ENCODE assay signal across 8 cellular contexts in genomic region chr6:33788694-33789549, GRCh38. TPM values are rescaled to one million over a fixed set of nuclear protein-coding genes. Genes with fewer than 3 reads are reported as not detected.
DNase-seq lines count a peak whose midpoint lies in the region; ATAC-seq, FAIRE-seq and TF ChIP-seq lines count a peak whose summit lies in the region.

Gene LEMD2 (minus strand): TSS chr6:33789130. CDS start chr6:33789116, 14 bp downstream.

- peaks cover 52% of the 10 kb centered on the region for H3K4me1 Mint-ChIP-seq in central memory CD8-positive, alpha-beta T cell

- H3K27ac Mint-ChIP-seq in central memory CD8-positive, alpha-beta T cell (ENCODE audit: low read depth): peak within 1 kb of the TSS; percentile 98

- no peaks in the 10 kb centered on the region for H3K27me3 Mint-ChIP-seq in central memory CD8-positive, alpha-beta T cell

- H3K27ac ChIP-seq in keratinocyte (ENCODE audit: control insufficient read depth, insufficient read depth, low read length): peak within 1 kb of the TSS; percentile 82

- H3K27me3 ChIP-seq in keratinocyte (ENCODE audit: control insufficient read depth, extremely low read depth, insufficient read depth, low read length): peaks cover 8% of the 10 kb centered on the region

- peaks cover 7% of the 10 kb centered on the region for H4K20me1 ChIP-seq in keratinocyte (ENCODE audit: control insufficient read depth, extremely low read depth, insufficient read depth, low read length)

- FAIRE-seq in keratinocyte (lab: Jason Lieb, UNC): peak; percentile 44

- peaks cover 9 to 19% of the 10 kb centered on the region in 2 experiments for H3K36me3 ChIP-seq in keratinocyte (ENCODE audit: control insufficient read depth in 2 of 2, extremely low read depth in 1 of 2, insufficient read depth in 2 of 2, low read length in 2 of 2)

- DNase-seq in AG09309 (ENCODE audit: low read depth) (peak; percentile 73), NCI-H446 treated with DMSO at 0.1 percent for 48 hours (lab: John Stamatoyannopoulos, UW) (peak; percentile 83), keratinocyte (ENCODE audit: low read depth, low spot score) (peak; percentile 45)
- DNase-seq in central memory CD8-positive, alpha-beta T cell (ENCODE audit: low spot score in 2 of 2): peak; percentile 91 to 93
- DNase-seq in stimulated activated CD4-positive, alpha-beta T cell treated with anti-CD3 and anti-CD28 coated beads, Interleukin-12 subunit alpha, Interleukin-12 subunit beta, amount 100 ng/mL, for 48 hours (ENCODE audit: low read depth in 2 of 3, low spot score in 1 of 3): peak; percentile 87 to 93 (median 91)

- H3K4me2 ChIP-seq in keratinocyte (ENCODE audit: control insufficient read depth, extremely low read depth, insufficient read depth, low read depth, low read length): peak within 1 kb of the TSS; percentile 99

- H2AFZ ChIP-seq in keratinocyte (ENCODE audit: control insufficient read depth, low read length): peak within 1 kb of the TSS; percentile 60

- no peaks in the 10 kb centered on the region for H3K9me3 ChIP-seq in keratinocyte (ENCODE audit: control insufficient read depth, low read depth, low read length)

- no peaks in the 10 kb centered on the region for H3K9me1 ChIP-seq in keratinocyte (ENCODE audit: control insufficient read depth, extremely low read depth, insufficient read depth, low read length)

- peaks cover 26% of the 10 kb centered on the region for H3K4me1 ChIP-seq in keratinocyte (ENCODE audit: control insufficient read depth, extremely low read depth, insufficient read depth, low read length)

- no peaks in the 10 kb centered on the region for H3K9me3 Mint-ChIP-seq in central memory CD8-positive, alpha-beta T cell

- no peak for TF ChIP-seq CTCF in AG09309 (IDR thresholded peaks at IDR 0.05; ENCODE audit: control insufficient read depth, insufficient read depth, low read depth, low read length, missing control alignments)
- peak in 1 of 3 experiments; percentile 13 for TF ChIP-seq CTCF in keratinocyte (optimal IDR thresholded peaks at IDR 0.05 in 1 of 3, IDR thresholded peaks at IDR 0.05 in 1 of 3, conservative IDR thresholded peaks at IDR 0.05 in 1 of 3; ENCODE audit: extremely low read depth in 1 of 3, insufficient read depth in 2 of 3, low read length in 3 of 3)

- ATAC-seq in GM19025 (IDR thresholded peaks at IDR 0.05; ENCODE audit: low read depth, unreplicated experiment) (peak; percentile 82), HG03280 (IDR thresholded peaks at IDR 0.05; ENCODE audit: unreplicated experiment) (peak; percentile 82)
- peak; percentile 85 to 89 for ATAC-seq in activated CD4-positive, CD25-positive, alpha-beta regulatory T cell treated with anti-CD3 and anti-CD28 coated beads, Interleukin-2, amount 50 U/mL, for 24 hours
- ATAC-seq in central memory CD8-positive, alpha-beta T cell (replicated peaks; ENCODE audit: extremely low read depth, poor library complexity, severe bottlenecking): peak; percentile 86

- H3K4me3 ChIP-seq in AG09309 (ENCODE audit: control insufficient read depth, low read depth, low read length) (peak within 1 kb of the TSS; percentile 54), keratinocyte (ENCODE audit: control insufficient read depth in 2 of 3, extremely low read depth in 1 of 3, insufficient read depth in 2 of 3, low read depth in 1 of 3, low read length in 3 of 3) (peak within 1 kb of the TSS; percentile 61 to 80 (median 79))

- dilution Hi-C loops in keratinocyte (cut with MboI; ENCODE audit: extremely low pct_ligation_motif_present, low sequenced_read_pairs): no loop called here

- peak within 1 kb of the TSS; percentile 99 for H3K4me3 Mint-ChIP-seq in central memory CD8-positive, alpha-beta T cell

- peak within 1 kb of the TSS; percentile 90 for H3K9ac ChIP-seq in keratinocyte (ENCODE audit: control insufficient read depth, extremely low read depth, insufficient read depth, low read length)

- peaks cover 24% of the 10 kb centered on the region for H3K36me3 Mint-ChIP-seq in central memory CD8-positive, alpha-beta T cell (ENCODE audit: insufficient read depth)

- H3K79me2 ChIP-seq in keratinocyte (ENCODE audit: control insufficient read depth, insufficient read depth, low read length): peaks cover 41% of the 10 kb centered on the region

RNA-seq across cellular contexts. Expression of gene LEMD2, which starts in this region (rescaled TPM):
- 30.8 to 48.6 TPM (median 47.5 TPM) in 3 replicates for polyA plus RNA-seq in keratinocyte
- 23.4 TPM for polyA plus RNA-seq in keratinocyte (2011; ENCODE audit: low read depth)
- 19.1 and 24.5 TPM in 2 replicates for polyA plus RNA-seq in keratinocyte (2011; cell fraction: cytosol; rRNA removed)
- 74.9 and 89.3 TPM in 2 replicates for polyA plus RNA-seq in keratinocyte (2011; cell fraction: nucleus; rRNA removed)
- 34.0 and 34.2 TPM in 2 replicates for polyA plus RNA-seq in keratinocyte (2012; ENCODE audit: low replicate concordance)
- 39.6 to 72.0 TPM (median 40.1 TPM) in 3 replicates for polyA minus RNA-seq in keratinocyte
- 21.1 TPM for polyA minus RNA-seq in keratinocyte (2011; cell fraction: cytosol; rRNA and poly(A)+ RNA removed)
- polyA minus RNA-seq in keratinocyte (2011; cell fraction: nucleus; rRNA and poly(A)+ RNA removed): 31.9 and 52.5 TPM in 2 replicates

Comparison
In these comparisons a context has a peak if more than half of its experiments do, and no peak if none do; other contexts are left out.
1. Peak in every context shown above with its lines: DNase-seq, ATAC-seq, H3K4me3 ChIP-seq and H3K27ac ChIP-seq.